In genomic region chr12:57611116-57611809, GRCh38 we compare ENCODE assay signal across 8 cellular contexts. TPM values are rescaled to one million over a fixed set of nuclear protein-coding genes. Genes with fewer than 3 reads are reported as not detected.
DNase-seq lines count a peak whose midpoint lies in the region; TF ChIP-seq lines count a peak whose summit lies in the region.

ARHGEF25 (plus strand) TSS chr12:57611435; CDS start chr12:57611895, 460 bp downstream.

- H3K9ac ChIP-seq in GM23248 = peak within 1 kb of the TSS; percentile 89
- peak within 1 kb of the TSS; percentile 82 for H3K9ac ChIP-seq in muscle layer of colon (ENCODE audit: low read length)

- H3K4me3 Mint-ChIP-seq in CD8-positive, alpha-beta memory T cell = peak within 1 kb of the TSS; percentile 74 to 94 (median 80)

- peak in 2 of 5 donors; percentile 44 to 66 for DNase-seq in CD8-positive, alpha-beta memory T cell
- peak; percentile 77 for DNase-seq in GM23248
- peak; percentile 56 for DNase-seq in NCI-H345 (lab: John Stamatoyannopoulos, UW)
- DNase-seq in activated T-cell treated with anti-CD3 and anti-CD28 coated beads, Interleukin-2, amount 50 U/mL, for 1 hour = peak; percentile 52
- no peak for DNase-seq in esophagus muscularis mucosa (ENCODE audit: extremely low spot score)
- DNase-seq in tibial nerve (ENCODE audit: low spot score in 2 of 2) = peak; percentile 49 to 62
- DNase-seq in NCI-H2029 treated with DMSO at 0.1 percent for 48 hours (lab: John Stamatoyannopoulos, UW) = no peak

- H3K4me3 ChIP-seq in CD8-positive, alpha-beta memory T cell (ENCODE audit: low read length) = peak within 1 kb of the TSS; percentile 46
- H3K4me3 ChIP-seq in GM23248 = peak within 1 kb of the TSS; percentile 79
- peak within 1 kb of the TSS; percentile 67 to 93 (median 85) for H3K4me3 ChIP-seq in esophagus muscularis mucosa
- peak within 1 kb of the TSS; percentile 66 to 92 for H3K4me3 ChIP-seq in muscle layer of colon (ENCODE audit: low read depth in 1 of 2, low read length in 2 of 2)
- H3K4me3 ChIP-seq in tibial nerve = peak within 1 kb of the TSS; percentile 44 to 86 (median 68)

- no peaks in the 10 kb centered on the region for H3K9me3 Mint-ChIP-seq in CD8-positive, alpha-beta memory T cell

- peaks cover 10% of the 10 kb centered on the region for H3K4me1 ChIP-seq in CD8-positive, alpha-beta memory T cell (ENCODE audit: insufficient read depth, low read length)
- peaks cover 20% of the 10 kb centered on the region for H3K4me1 ChIP-seq in GM23248 (ENCODE audit: insufficient read depth)
- peaks cover 47 to 96% (median 86%) of the 10 kb centered on the region in 4 donors for H3K4me1 ChIP-seq in esophagus muscularis mucosa
- peaks cover 45% of the 10 kb centered on the region for H3K4me1 ChIP-seq in muscle layer of colon (ENCODE audit: insufficient read depth, low read length)
- H3K4me1 ChIP-seq in tibial nerve = peaks cover 0 to 82% (median 8%) of the 10 kb centered on the region in 4 donors

- peaks cover 5 to 18% (median 12%) of the 10 kb centered on the region in 3 donors for H3K4me1 Mint-ChIP-seq in CD8-positive, alpha-beta memory T cell

- CTCF ChIA-PET in CD8-positive, alpha-beta memory T cell (lab: Charles Lee) = interaction anchor here (1.1 to 1.5 kb wide), 3 partner anchors 10 to 129 kb away, joined by 3 read pairs; no protein-coding TSS in a partner anchor

- no peak for TF ChIP-seq EP300 in esophagus muscularis mucosa (IDR thresholded peaks at IDR 0.05)
- peak in 1 of 2 donors; percentile 34 for TF ChIP-seq EP300 in tibial nerve (IDR thresholded peaks at IDR 0.05)

- no peaks in the 10 kb centered on the region for H3K36me3 ChIP-seq in CD8-positive, alpha-beta memory T cell (ENCODE audit: insufficient read depth, low read length)
- H3K36me3 ChIP-seq in GM23248 (ENCODE audit: low read depth) (no peaks in the 10 kb centered on the region; the same call in 1 of the 2 replicates), esophagus muscularis mucosa (peaks cover 16 to 60% (median 33%) of the 10 kb centered on the region in 4 donors), muscle layer of colon (ENCODE audit: insufficient read depth, low read length) (peaks cover 54% of the 10 kb centered on the region), tibial nerve (peaks cover 0 to 47% (median 0%) of the 10 kb centered on the region in 3 donors)

- peaks cover 5% of the 10 kb centered on the region; the same call in 1 of the 2 replicates for H3F3A ChIP-seq in GM23248 (ENCODE audit: insufficient read depth)

- peaks cover 0 to 16% (median 6%) of the 10 kb centered on the region in 3 donors for H3K36me3 Mint-ChIP-seq in CD8-positive, alpha-beta memory T cell

- in situ Hi-C loops in GM23248 (cut with MboI) = no loop called here

- H3K9me2 ChIP-seq in GM23248 (ENCODE audit: insufficient read depth) = no peaks in the 10 kb centered on the region

- no peaks in the 10 kb centered on the region for H3K79me2 ChIP-seq in GM23248 (ENCODE audit: insufficient read depth)

- no peaks in the 10 kb centered on the region for H3K9me3 ChIP-seq in CD8-positive, alpha-beta memory T cell (ENCODE audit: low read length)
- no peaks in the 10 kb centered on the region for H3K9me3 ChIP-seq in GM23248 (ENCODE audit: low read depth)
- H3K9me3 ChIP-seq in esophagus muscularis mucosa = no peaks in the 10 kb centered on the region
- H3K9me3 ChIP-seq in muscle layer of colon (ENCODE audit: low read length) = no peaks in the 10 kb centered on the region
- H3K9me3 ChIP-seq in tibial nerve = no peaks in the 10 kb centered on the region

- peaks cover 4% of the 10 kb centered on the region for H3K27me3 ChIP-seq in CD8-positive, alpha-beta memory T cell (ENCODE audit: insufficient read depth, low read length, poor library complexity, severe bottlenecking)
- H3K27me3 ChIP-seq in GM23248 (replicated peaks; ENCODE audit: insufficient read depth) (no peaks in the 10 kb centered on the region), esophagus muscularis mucosa (peaks cover 0 to 17% (median 0%) of the 10 kb centered on the region in 4 donors), muscle layer of colon (ENCODE audit: control insufficient read depth in 1 of 2, insufficient read depth in 2 of 2, low read length in 2 of 2) (no peaks in the 10 kb centered on the region), tibial nerve (no peaks in the 10 kb centered on the region)

- WGBS in GM23248 (ENCODE audit: low coverage in 1 of 2, low lambda C conversion rate in 2 of 2, missing lambda C conversion rate in 2 of 2), 2 experiments = 1% methylated on average over 11 to 50 of the region's 50 CpGs
- WGBS in esophagus muscularis mucosa = 0% methylated on average over 11 of the region's 50 CpGs
- 1% methylated on average over 32 of the region's 50 CpGs for WGBS in tibial nerve, 2 donors

- H4K20me1 ChIP-seq in GM23248 (ENCODE audit: insufficient read depth) = no peaks in the 10 kb centered on the region

- peak within 1 kb of the TSS in 4 of 8 donors; percentile 31 to 84 (median 77) for H3K27ac Mint-ChIP-seq in CD8-positive, alpha-beta memory T cell

- TF ChIP-seq POLR2A in esophagus muscularis mucosa (IDR thresholded peaks at IDR 0.05; ENCODE audit: low read depth) = peak; percentile 47
- TF ChIP-seq POLR2A in tibial nerve (IDR thresholded peaks at IDR 0.05) = peak in 1 of 2 donors; percentile 52

- TF ChIP-seq CTCF in esophagus muscularis mucosa (IDR thresholded peaks at IDR 0.05) = no peak
- TF ChIP-seq CTCF in tibial nerve (IDR thresholded peaks at IDR 0.05) = peak in 1 of 5 experiments; percentile 12

- peak within 1 kb of the TSS; percentile 95 for H2AFZ ChIP-seq in GM23248

- intact Hi-C loops in esophagus muscularis mucosa (cut with DNase I) = no loop called here

- peaks cover 8 to 31% of the 10 kb centered on the region in 2 donors for H3K27me3 Mint-ChIP-seq in CD8-positive, alpha-beta memory T cell

- POLR2A ChIA-PET in CD8-positive, alpha-beta memory T cell (lab: Charles Lee) = interaction anchor here (0.5 to 2.3 kb wide), 3 partner anchors 20 to 130 kb away, joined by 3 to 6 read pairs (median 3); partner anchors contain the start of gene PIP4K2C

- no peak within 1 kb of the TSS for H3K27ac ChIP-seq in CD8-positive, alpha-beta memory T cell (ENCODE audit: low read depth, low read length)
- H3K27ac ChIP-seq in GM23248 = no peak within 1 kb of the TSS
- H3K27ac ChIP-seq in esophagus muscularis mucosa (replicated peaks in 1 of 4) = peak within 1 kb of the TSS; percentile 95 to 99 (median 96)
- H3K27ac ChIP-seq in muscle layer of colon (ENCODE audit: low read depth, low read length) = peak within 1 kb of the TSS; percentile 98
- H3K27ac ChIP-seq in tibial nerve = peak within 1 kb of the TSS; percentile 64 to 93 (median 83)

- peak within 1 kb of the TSS; percentile 71 for H3K4me2 ChIP-seq in GM23248 (ENCODE audit: unreplicated experiment)

RNA-seq across cellular contexts. Expression of gene ARHGEF25, which starts in this region (rescaled TPM):
- total RNA-seq in CD8-positive, alpha-beta memory T cell = 1 to 10 TPM; 1.4 to 1.9 TPM
- polyA plus RNA-seq in CD8-positive, alpha-beta memory T cell = not detected
- total RNA-seq in GM23248 (2014; rRNA removed; shearing (Covaris generic)) = 24.2 and 43.0 TPM in 2 replicates
- polyA plus RNA-seq in GM23248 (2016; fragmentation: Nextera tagmentation; extraction: Ambion mirVana) = 0.24 and 0.60 TPM in 2 replicates
- total RNA-seq in esophagus muscularis mucosa (100 to 1,000 TPM in 3 of 4 donors, 10 to 100 TPM in 1; 77.7 to 133 (median 111) TPM), tibial nerve (10 to 100 TPM; 31.2 to 91.2 (median 48.8) TPM)

Comparison
In these comparisons a context has a peak if more than half of its experiments do, and no peak if none do; other contexts are left out.
1. DNase-seq: peak in GM23248 (single experiment), NCI-H345 (single experiment), activated T-cell treated with anti-CD3 and anti-CD28 coated beads, Interleukin-2, amount 50 U/mL, for 1 hour (single experiment) and tibial nerve (2 of 2); none in esophagus muscularis mucosa (single experiment) and NCI-H2029 treated with DMSO at 0.1 percent for 48 hours (single experiment).
2. H3K27ac ChIP-seq: peak in esophagus muscularis mucosa (4 of 4), muscle layer of colon (single experiment) and tibial nerve (4 of 4); none in CD8-positive, alpha-beta memory T cell (single experiment) and GM23248 (single experiment).
3. Peak in every context shown above with its lines, with median percentiles within 50 percentile points of each other: H3K4me3 ChIP-seq.